ENCODE assay signal across 26 cellular contexts in the genomic region with DNA sequence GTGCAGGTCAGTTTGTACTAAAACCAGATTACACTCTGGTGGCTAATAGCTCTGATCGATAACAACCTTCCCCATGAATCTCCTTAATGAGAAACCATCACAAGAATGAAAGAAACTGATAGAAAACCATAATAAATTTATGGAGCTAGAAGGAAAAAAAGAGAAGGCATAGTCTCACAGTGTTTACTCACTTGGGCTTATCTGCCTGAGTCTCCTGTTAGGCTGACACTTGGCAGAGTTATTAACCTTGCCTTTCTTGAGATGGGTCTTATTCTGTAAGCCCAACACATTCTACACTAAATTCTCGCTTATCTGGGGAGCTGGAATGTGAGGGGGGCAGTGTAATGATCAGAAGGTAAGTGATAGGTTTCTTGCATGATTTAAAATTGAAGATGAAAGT.
DNase-seq lines count a peak whose midpoint lies in the region; ATAC-seq, FAIRE-seq and TF ChIP-seq lines count a peak whose summit lies in the region.
"Had no signal": no experiment of that assay in that cellular context is flagged by ENCODE, and none has a peak within 500 bp of the region (broad histone marks: within the 10 kb centered on the region; RNA-seq: fewer than 3 reads in every experiment).

No MANE protein-coding gene starts in this region.

- H3K36me3 ChIP-seq in endothelial cell of umbilical vein (ENCODE audit: control insufficient read depth in 2 of 2, extremely low read depth in 1 of 2, insufficient read depth in 2 of 2, low read length in 2 of 2) (no peaks in the 10 kb centered on the region), osteoblast (ENCODE audit: insufficient read depth, low read length) (no peaks in the 10 kb centered on the region), testis (ENCODE audit: low read depth, missing control alignments) (no peaks in the 10 kb centered on the region)
- H3K36me3 ChIP-seq: HAP-1, vagina had no signal

- FAIRE-seq in endothelial cell of umbilical vein (lab: Jason Lieb, UNC), result no peak
- FAIRE-seq: frontal cortex, GM12892, HepG2 had no signal

- no peaks in the 10 kb centered on the region for H3K9me1 ChIP-seq in endothelial cell of umbilical vein (replicated peaks; ENCODE audit: control insufficient read depth, extremely low read depth, insufficient read depth, low read length)

- peak overlapping the region; percentile 19 for H3K9ac ChIP-seq in endothelial cell of umbilical vein (replicated peaks; ENCODE audit: extremely low read depth, insufficient read depth, low read length)

- intact Hi-C loops in endothelial cell of umbilical vein (cut with micrococcal nuclease) (no loop called here), testis (cut with DNase I; ENCODE audit: low total_unique reads) (no loop called here)

- TF ChIP-seq CTCF in endothelial cell of umbilical vein (IDR thresholded peaks at IDR 0.05; ENCODE audit: extremely low read depth in 1 of 2, insufficient read depth in 1 of 2, low read depth in 1 of 2, low read length in 2 of 2) (no peak), osteoblast (IDR thresholded peaks at IDR 0.05; ENCODE audit: extremely low read depth, low read depth, low read length) (no peak), testis (IDR thresholded peaks at IDR 0.05) (no peak)

- H3K27ac ChIP-seq in endothelial cell of umbilical vein (ENCODE audit: insufficient read depth, low read depth, low read length) (peak overlapping the region; percentile 71), osteoblast (ENCODE audit: low read depth, low read length) (peak overlapping the region; percentile 36), testis (peak overlapping the region in 1 of 2 donors; percentile 30)
- H3K27ac ChIP-seq: psoas muscle, vagina had no signal

- dilution Hi-C loops in endothelial cell of umbilical vein (cut with MboI; ENCODE audit: extremely low pct_ligation_motif_present, low sequenced_read_pairs), result no loop called here

- no peaks in the 10 kb centered on the region for H4K20me1 ChIP-seq in endothelial cell of umbilical vein (replicated peaks; ENCODE audit: control insufficient read depth, extremely low read depth, insufficient read depth, low read length)
- peaks cover 3% of the 10 kb centered on the region for H4K20me1 ChIP-seq in osteoblast (ENCODE audit: insufficient read depth, low read length)

- CTCF ChIA-PET in endothelial cell of umbilical vein (lab: Charles Lee), result interaction anchor here (1.0 kb wide), 2 partner anchors 19 to 46 kb away, joined by 4 read pairs; no protein-coding TSS in a partner anchor

- H3K79me2 ChIP-seq in endothelial cell of umbilical vein (ENCODE audit: control insufficient read depth, insufficient read depth, low read length) (no peaks in the 10 kb centered on the region), osteoblast (ENCODE audit: insufficient read depth, low read length) (no peaks in the 10 kb centered on the region)

- BruUV-seq in endothelial cell of umbilical vein (replicated peaks; lab: Mats Ljungman, UMichigan), result no TSS peak

- ATAC-seq in SK-N-SH treated with all-trans-retinoic acid at 6 μM for 48 hours (peak; percentile 75), GM21786 (IDR thresholded peaks at IDR 0.05; ENCODE audit: unreplicated experiment) (no peak), HG03432 (IDR thresholded peaks at IDR 0.05; ENCODE audit: unreplicated experiment) (no peak), GM19463 (IDR thresholded peaks at IDR 0.05; ENCODE audit: unreplicated experiment) (no peak)

- H3K4me2 ChIP-seq in endothelial cell of umbilical vein (ENCODE audit: insufficient read depth, low read length) (peak overlapping the region; percentile 29), osteoblast (ENCODE audit: insufficient read depth, low read length) (peak overlapping the region; percentile 51)

- 55 to 57% methylated on average over 2 of the region's 2 CpGs for WGBS in testis, 2 donors

- no peaks in the 10 kb centered on the region for H3K9me3 ChIP-seq in endothelial cell of umbilical vein (replicated peaks; ENCODE audit: control insufficient read depth, insufficient read depth, low read length)
- no peaks in the 10 kb centered on the region for H3K9me3 ChIP-seq in osteoblast (ENCODE audit: low read depth, low read length)
- H3K9me3 ChIP-seq in testis, result no peaks in the 10 kb centered on the region
- H3K9me3 ChIP-seq: HAP-1, psoas muscle, vagina had no signal

- H2AFZ ChIP-seq in endothelial cell of umbilical vein (ENCODE audit: low read depth, low read length), result no peak overlapping the region
- H2AFZ ChIP-seq in osteoblast (ENCODE audit: low read length), result no peak overlapping the region

- H3K27me3 ChIP-seq in endothelial cell of umbilical vein (ENCODE audit: control insufficient read depth in 2 of 2, insufficient read depth in 2 of 2, low read length in 2 of 2), result no peaks in the 10 kb centered on the region
- no peaks in the 10 kb centered on the region for H3K27me3 ChIP-seq in osteoblast (ENCODE audit: insufficient read depth, low read length)
- no peaks in the 10 kb centered on the region for H3K27me3 ChIP-seq in testis
- H3K27me3 ChIP-seq: vagina had no signal

- peaks cover 18% of the 10 kb centered on the region for H3K4me1 ChIP-seq in endothelial cell of umbilical vein (ENCODE audit: control insufficient read depth, extremely low read depth, insufficient read depth, low read length)
- peaks cover 18% of the 10 kb centered on the region for H3K4me1 ChIP-seq in osteoblast (ENCODE audit: insufficient read depth, low read length)
- H3K4me1 ChIP-seq in testis, result peaks cover 14% of the 10 kb centered on the region
- H3K4me1 ChIP-seq: HAP-1, vagina had no signal

- DNase-seq in EH (ENCODE audit: low read depth), result peak; percentile 7
- DNase-seq in endothelial cell of umbilical vein (ENCODE audit: low read depth, low spot score), result peak; percentile 12
- DNase-seq in osteoblast (ENCODE audit: insufficient read length, low spot score, missing footprints), result no peak
- no peak for DNase-seq in testis
- DNase-seq: activated B cell treated with CpG ODN at 0.5 μM for 24 hours; activated CD4-positive, alpha-beta T cell treated with anti-CD3 and anti-CD28 coated beads, Interleukin-2, amount 50 U/mL, for 4 hours; activated CD8-positive, alpha-beta memory T cell treated with anti-CD3 and anti-CD28 coated beads, Interleukin-2, amount 50 U/mL, for 48 hours; activated naive CD8-positive, alpha-beta T cell treated with anti-CD3 and anti-CD28 coated beads for 36 hours; Calu3; effector CD4-positive, alpha-beta T cell; hypothalamus; left ventricle myocardium superior; NCI-H1092 treated with DMSO at 0.1 percent for 48 hours; NCI-H2029; NCI-H2227 treated with DMSO at 0.1 percent for 48 hours; NCI-H748 treated with DMSO at 0.1 percent for 48 hours; psoas muscle had no signal

- TF ChIP-seq POLR2A in endothelial cell of umbilical vein (IDR thresholded peaks at IDR 0.05; ENCODE audit: low read depth, low read length) (no peak), testis (IDR thresholded peaks at IDR 0.05) (no peak)

- POLR2A ChIA-PET in endothelial cell of umbilical vein (lab: Charles Lee), result no interaction called here

- H3K4me3 ChIP-seq in endothelial cell of umbilical vein (replicated peaks in 1 of 3; ENCODE audit: insufficient read depth in 1 of 3, low read depth in 1 of 3, low read length in 3 of 3) (no peak overlapping the region), osteoblast (ENCODE audit: insufficient read depth, low read length) (no peak overlapping the region), testis (no peak overlapping the region)
- H3K4me3 ChIP-seq: HAP-1, psoas muscle, vagina had no signal

TF ChIP-seq in SK-N-SH treated with all-trans-retinoic acid at 6 μM for 48 hours, 23 proteins besides CTCF, POLR2A, EP300 and RAD21:
- no peak for TF ChIP-seq CSRNP3 (CRISPR knock-in tag; IDR thresholded peaks at IDR 0.05)

TF ChIP-seq in endothelial cell of umbilical vein, 7 proteins besides CTCF, POLR2A, EP300 and RAD21:
- no peak for TF ChIP-seq MAX (IDR thresholded peaks at IDR 0.05; ENCODE audit: insufficient read depth, insufficient read length)
- TF ChIP-seq MYC (IDR thresholded peaks at IDR 0.05; ENCODE audit: low read depth, low read length), result no peak

Comparison
In these comparisons a context has a peak if more than half of its experiments do, and no peak if none do; other contexts are left out.
1. DNase-seq: peak in EH (single experiment) and endothelial cell of umbilical vein (single experiment); none in osteoblast (single experiment) and testis (single experiment).